ENCODE assay signal across 14 cellular contexts in genomic region chr2:230069418-230069817, GRCh38. TPM values are rescaled to one million over a fixed set of nuclear protein-coding genes. Genes with fewer than 3 reads are reported as not detected.
DNase-seq lines count a peak whose midpoint lies in the region; ATAC-seq and TF ChIP-seq lines count a peak whose summit lies in the region.
"Had no signal": no experiment of that assay in that cellular context is flagged by ENCODE, and none has a peak within 500 bp of the region (broad histone marks: within the 10 kb centered on the region; RNA-seq: fewer than 3 reads in every experiment).

No MANE protein-coding gene starts in this region.

- H3K27ac ChIP-seq in CD4-positive, alpha-beta T cell (ENCODE audit: low read depth, low read length): no peak overlapping the region
- H3K27ac ChIP-seq in coronary artery: no peak overlapping the region
- H3K27ac ChIP-seq: PC-9, SJSA1 had no signal

- H3K9me3 Mint-ChIP-seq in CD4-positive, alpha-beta T cell: no peaks in the 10 kb centered on the region
- H3K9me3 Mint-ChIP-seq in Calu3 (ENCODE audit: low read depth, unreplicated experiment) (peaks cover 3% of the 10 kb centered on the region), neural crest cell (peaks cover 2% of the 10 kb centered on the region)
- peaks cover 3% of the 10 kb centered on the region for H3K9me3 Mint-ChIP-seq in activated naive CD8-positive, alpha-beta T cell treated with anti-CD3 and anti-CD28 coated beads, Interleukin-2, amount 50 U/mL, for 24 hours

- in situ Hi-C loops in G401 (cut with HindIII; ENCODE audit: low sequenced_read_pairs): no loop called here

- H3K27me3 Mint-ChIP-seq in CD4-positive, alpha-beta T cell: peaks cover 5% of the 10 kb centered on the region
- H3K27me3 Mint-ChIP-seq in Calu3 (ENCODE audit: unreplicated experiment): no peaks in the 10 kb centered on the region
- peaks cover 14% of the 10 kb centered on the region for H3K27me3 Mint-ChIP-seq in activated naive CD8-positive, alpha-beta T cell treated with anti-CD3 and anti-CD28 coated beads, Interleukin-2, amount 50 U/mL, for 24 hours
- peaks cover 22% of the 10 kb centered on the region for H3K27me3 Mint-ChIP-seq in neural crest cell (ENCODE audit: low read depth)

- no TSS peak for BruUV-seq in Calu3 (replicated peaks; lab: Mats Ljungman, UMichigan)

- TF ChIP-seq CTCF in CD4-positive, alpha-beta T cell (IDR thresholded peaks at IDR 0.05): no peak
- TF ChIP-seq CTCF in Calu3 (IDR thresholded peaks at IDR 0.05; ENCODE audit: unreplicated experiment) (no peak), neural crest cell (conservative IDR thresholded peaks at IDR 0.05) (no peak), coronary artery (IDR thresholded peaks at IDR 0.05) (no peak)

- CTCF ChIA-PET in CD4-positive, alpha-beta T cell (lab: Charles Lee): no interaction called here
- CTCF ChIA-PET in Calu3 (lab: Charles Lee): interaction anchor here (1.2 to 3.0 kb wide), 4 partner anchors 12 to 91 kb away, joined by 4 to 33 read pairs (median 10); no protein-coding TSS in a partner anchor

- H3K9me3 ChIP-seq in CD4-positive, alpha-beta T cell (ENCODE audit: control insufficient read depth, low read length): no peaks in the 10 kb centered on the region
- H3K9me3 ChIP-seq: BLaER1, SJSA1, thyroid gland had no signal

- peak overlapping the region; percentile 94 for H3K4me3 Mint-ChIP-seq in CD4-positive, alpha-beta T cell
- H3K4me3 Mint-ChIP-seq in Calu3 (ENCODE audit: low read depth, unreplicated experiment) (peak overlapping the region; percentile 71), neural crest cell (peak overlapping the region; percentile 98)
- peak overlapping the region; percentile 79 for H3K4me3 Mint-ChIP-seq in activated naive CD8-positive, alpha-beta T cell treated with anti-CD3 and anti-CD28 coated beads, Interleukin-2, amount 50 U/mL, for 24 hours

- H3K36me3 Mint-ChIP-seq in CD4-positive, alpha-beta T cell (ENCODE audit: low read depth): no peaks in the 10 kb centered on the region
- peaks cover 22% of the 10 kb centered on the region for H3K36me3 Mint-ChIP-seq in Calu3 (ENCODE audit: insufficient read depth, unreplicated experiment)
- no peaks in the 10 kb centered on the region for H3K36me3 Mint-ChIP-seq in activated naive CD8-positive, alpha-beta T cell treated with anti-CD3 and anti-CD28 coated beads, Interleukin-2, amount 50 U/mL, for 24 hours (ENCODE audit: low read depth)
- H3K36me3 Mint-ChIP-seq in neural crest cell (ENCODE audit: low read depth): no peaks in the 10 kb centered on the region

- intact Hi-C loops in CD4-positive, alpha-beta T cell (cut with DNase I, micrococcal nuclease): loop anchor here (5.0 to 10.0 kb wide), 4 partner anchors 267 to 543 kb away; no protein-coding TSS in a partner anchor
- intact Hi-C loops in Calu3 (cut with micrococcal nuclease; ENCODE audit: unreplicated experiment): loop anchor here (10.0 kb wide), 1 partner anchor 345 kb away; the partner anchor contains the start of gene SP100

- H3K4me1 Mint-ChIP-seq in CD4-positive, alpha-beta T cell (ENCODE audit: low read depth): peaks cover 6% of the 10 kb centered on the region
- H3K4me1 Mint-ChIP-seq in Calu3 (ENCODE audit: low read depth, unreplicated experiment): peaks cover 20% of the 10 kb centered on the region
- peaks cover 22% of the 10 kb centered on the region for H3K4me1 Mint-ChIP-seq in activated naive CD8-positive, alpha-beta T cell treated with anti-CD3 and anti-CD28 coated beads, Interleukin-2, amount 50 U/mL, for 24 hours
- H3K4me1 Mint-ChIP-seq in neural crest cell: peaks cover 14% of the 10 kb centered on the region

- POLR2A ChIA-PET in CD4-positive, alpha-beta T cell (lab: Charles Lee): interaction anchor here (0.8 to 1.3 kb wide), 2 partner anchors 13 to 61 kb away, joined by 3 read pairs; no protein-coding TSS in a partner anchor

- no peak overlapping the region for H3K27ac Mint-ChIP-seq in CD4-positive, alpha-beta T cell
- H3K27ac Mint-ChIP-seq in Calu3 (ENCODE audit: unreplicated experiment) (no peak overlapping the region), neural crest cell (ENCODE audit: unreplicated experiment) (no peak overlapping the region)
- no peak overlapping the region for H3K27ac Mint-ChIP-seq in activated naive CD8-positive, alpha-beta T cell treated with anti-CD3 and anti-CD28 coated beads, Interleukin-2, amount 50 U/mL, for 24 hours
- H3K27ac Mint-ChIP-seq: endodermal cell had no signal

- H3K27me3 ChIP-seq in CD4-positive, alpha-beta T cell (ENCODE audit: control insufficient read depth, insufficient read depth, low read length): peaks cover 4% of the 10 kb centered on the region
- H3K27me3 ChIP-seq: SJSA1, thyroid gland had no signal

- no peak overlapping the region for H3K4me3 ChIP-seq in coronary artery

- no peak for ATAC-seq in CD4-positive, alpha-beta T cell (ENCODE audit: poor library complexity)
- ATAC-seq in activated naive CD8-positive, alpha-beta T cell treated with anti-CD3 and anti-CD28 coated beads, Interleukin-2, amount 50 U/mL, for 24 hours: no peak
- ATAC-seq in HG03442 (IDR thresholded peaks at IDR 0.05; ENCODE audit: unreplicated experiment): no peak

- no peak for DNase-seq in CD4-positive, alpha-beta T cell
- DNase-seq in Calu3: no peak
- no peak for DNase-seq in activated naive CD8-positive, alpha-beta T cell treated with anti-CD3 and anti-CD28 coated beads, Interleukin-2, amount 50 U/mL, for 24 hours
- DNase-seq in neural crest cell (ENCODE audit: low read depth, low spot score): no peak
- DNase-seq in G401 (ENCODE audit: low spot score): no peak
- no peak for DNase-seq in coronary artery (ENCODE audit: low spot score)
- DNase-seq: endodermal cell, H7, T-helper 9 cell had no signal

RNA-seq across cellular contexts. Expression of gene SLC16A14, which starts 0.7 kb away (rescaled TPM):
- total RNA-seq in CD4-positive, alpha-beta T cell: under 1 TPM; 0.63 to 0.89 TPM
- total RNA-seq in Calu3 (2022) (3.7 and 5.5 TPM in 2 replicates), neural crest cell (13.0 and 14.2 TPM in 2 replicates)
- total RNA-seq in G401 (2014; rRNA removed; shearing (Covaris generic)): 8.5 and 9.4 TPM in 2 replicates
